Comparison of ENCODE assay signal across 8 cellular contexts in genomic region chr3:51942603-51943450, GRCh38. TPM values are rescaled to one million over a fixed set of nuclear protein-coding genes. Genes with fewer than 3 reads are reported as not detected.
DNase-seq lines count a peak whose midpoint lies in the region; ATAC-seq and TF ChIP-seq lines count a peak whose summit lies in the region.

No MANE protein-coding gene starts in this region.

- H3K4me3 ChIP-seq in esophagus squamous epithelium (peak overlapping the region; percentile 53 to 95 (median 84)), transverse colon (peak overlapping the region; percentile 27 to 46 (median 40))

- in situ Hi-C loops in transverse colon (cut with MboI; ENCODE audit: low pct_ligation_motif_present in 1 of 4, low pct_unique_long_range_greater_than_20kb in 1 of 4, low sequenced_read_pairs in 3 of 4), result no loop called here

- 0 to 52% methylated on average over 1 to 6 of the region's 17 CpGs for WGBS in esophagus squamous epithelium, 2 donors
- 32% methylated on average over 14 of the region's 17 CpGs; no CpG with 5 or more reads in 1 of the 2 donors for WGBS in transverse colon (ENCODE audit: low coverage in 1 of 2), 2 donors

- H3K36me3 ChIP-seq in esophagus squamous epithelium (peaks cover 4 to 34% (median 5%) of the 10 kb centered on the region in 3 donors), transverse colon (peaks cover 0 to 3% (median under 1%) of the 10 kb centered on the region in 4 donors)

- CTCF ChIA-PET in activated CD8-positive, alpha-beta memory T cell treated with anti-CD3 and anti-CD28 coated beads, Interleukin-2, amount 10 ng/mL, durations not matched to agents 7 days and 5 days (lab: Charles Lee), result interaction anchor here (0.6 to 4.9 kb wide), 19 partner anchors 10 to 443 kb away, joined by 3 to 65 read pairs (median 4); partner anchors contain the start of genes ABHD14A, ABHD14B, ACY1 and DUSP7

- H3K27me3 Mint-ChIP-seq in activated CD8-positive, alpha-beta memory T cell treated with anti-CD3 and anti-CD28 coated beads, Interleukin-2, amount 10 ng/mL, durations not matched to agents 7 days and 5 days, result no peaks in the 10 kb centered on the region
- no peaks in the 10 kb centered on the region for H3K27me3 Mint-ChIP-seq in nephron (ENCODE audit: low read depth)

- TF ChIP-seq CTCF in esophagus squamous epithelium (IDR thresholded peaks at IDR 0.05), result no peak
- no peak for TF ChIP-seq CTCF in nephron (IDR thresholded peaks at IDR 0.05; ENCODE audit: unreplicated experiment in 3 of 3)
- no peak for TF ChIP-seq CTCF in transverse colon (IDR thresholded peaks at IDR 0.05)

- H3K27ac ChIP-seq in esophagus squamous epithelium (peak overlapping the region; percentile 91 to 97 (median 96)), transverse colon (peak overlapping the region; percentile 89 to 97 (median 93))

- H3K9me3 ChIP-seq in esophagus squamous epithelium (no peaks in the 10 kb centered on the region), transverse colon (no peaks in the 10 kb centered on the region)

- H3K27me3 ChIP-seq in esophagus squamous epithelium, result no peaks in the 10 kb centered on the region
- no peaks in the 10 kb centered on the region for H3K27me3 ChIP-seq in transverse colon

- H3K4me1 Mint-ChIP-seq in activated CD8-positive, alpha-beta memory T cell treated with anti-CD3 and anti-CD28 coated beads, Interleukin-2, amount 10 ng/mL, durations not matched to agents 7 days and 5 days, result peaks cover 40% of the 10 kb centered on the region
- peaks cover 25% of the 10 kb centered on the region for H3K4me1 Mint-ChIP-seq in nephron

- TF ChIP-seq EP300 in transverse colon (IDR thresholded peaks at IDR 0.05; ENCODE audit: low read depth), result no peak

- peak; percentile 13 for ATAC-seq in activated CD8-positive, alpha-beta memory T cell treated with anti-CD3 and anti-CD28 coated beads, Interleukin-2, amount 10 ng/mL, durations not matched to agents 7 days and 5 days

- peak overlapping the region; percentile 88 for H3K27ac Mint-ChIP-seq in activated CD8-positive, alpha-beta memory T cell treated with anti-CD3 and anti-CD28 coated beads, Interleukin-2, amount 10 ng/mL, durations not matched to agents 7 days and 5 days
- peak overlapping the region; percentile 71 to 90 (median 86) for H3K27ac Mint-ChIP-seq in nephron

- no peaks in the 10 kb centered on the region for H3K9me3 Mint-ChIP-seq in activated CD8-positive, alpha-beta memory T cell treated with anti-CD3 and anti-CD28 coated beads, Interleukin-2, amount 10 ng/mL, durations not matched to agents 7 days and 5 days (ENCODE audit: low read depth)
- H3K9me3 Mint-ChIP-seq in nephron, result no peaks in the 10 kb centered on the region

- DNase-seq in activated gamma-delta T cell treated with Interleukin-2 at 50 U/mL for 16 hours, result peak; percentile 36
- DNase-seq in activated gamma-delta T cell (lab: John Stamatoyannopoulos, UW), result no peak
- DNase-seq in LHCN-M2 (ENCODE audit: low read depth), result peak; percentile 65
- DNase-seq in activated CD8-positive, alpha-beta memory T cell treated with anti-CD3 and anti-CD28 coated beads, Interleukin-2, amount 10 ng/mL, durations not matched to agents 7 days and 5 days, result peak; percentile 82
- DNase-seq in esophagus squamous epithelium (lab: John Stamatoyannopoulos, UW), result no peak
- peak; percentile 73 for DNase-seq in transverse colon
- no peak for DNase-seq in SKM-1 (lab: John Stamatoyannopoulos, UW; ENCODE audit: unreplicated experiment)

- H3K36me3 Mint-ChIP-seq in activated CD8-positive, alpha-beta memory T cell treated with anti-CD3 and anti-CD28 coated beads, Interleukin-2, amount 10 ng/mL, durations not matched to agents 7 days and 5 days, result peaks cover 5% of the 10 kb centered on the region
- peaks cover 4% of the 10 kb centered on the region for H3K36me3 Mint-ChIP-seq in nephron (ENCODE audit: low read depth)

- H3K4me1 ChIP-seq in esophagus squamous epithelium, result peaks cover 16 to 44% (median 26%) of the 10 kb centered on the region in 3 donors
- H3K4me1 ChIP-seq in transverse colon, result peaks cover 18 to 30% (median 27%) of the 10 kb centered on the region in 4 donors

- TF ChIP-seq POLR2A in esophagus squamous epithelium (IDR thresholded peaks at IDR 0.05), result no peak
- peak; percentile 60 for TF ChIP-seq POLR2A in transverse colon (IDR thresholded peaks at IDR 0.05)

- intact Hi-C loops in esophagus squamous epithelium (cut with DNase I) (no loop called here), transverse colon (cut with DNase I; ENCODE audit: low total_unique reads) (no loop called here)

- peak overlapping the region; percentile 80 for H3K4me3 Mint-ChIP-seq in activated CD8-positive, alpha-beta memory T cell treated with anti-CD3 and anti-CD28 coated beads, Interleukin-2, amount 10 ng/mL, durations not matched to agents 7 days and 5 days
- H3K4me3 Mint-ChIP-seq in nephron, result peak overlapping the region; percentile 87 to 94 (median 93)

RNA-seq across cellular contexts. Expression of gene PARP3, which starts 0.7 kb away (rescaled TPM):
- total RNA-seq in LHCN-M2 (2014; rRNA removed) (34.2 and 44.0 TPM in 2 replicates), esophagus squamous epithelium (10 to 100 TPM in 2 of 4 donors, 1 to 10 TPM in 2; 7.3 to 33.0 (median 14.2) TPM), transverse colon (10 to 100 TPM; 18.3 to 64.7 (median 42.1) TPM)
- 35.3 TPM for polyA plus RNA-seq in LHCN-M2 (2012)
- 10 to 100 TPM; 15.8 to 19.0 TPM for total RNA-seq in activated CD8-positive, alpha-beta memory T cell treated with anti-CD3 and anti-CD28 coated beads, Interleukin-2, amount 10 ng/mL, durations not matched to agents 7 days and 5 days

RNA-seq across cellular contexts. Expression of gene RRP9, which starts 1.1 kb away (rescaled TPM):
- total RNA-seq in LHCN-M2 (2014; rRNA removed) (43.2 and 50.7 TPM in 2 replicates), esophagus squamous epithelium (10 to 100 TPM; 11.1 to 30.3 (median 21.3) TPM), transverse colon (10 to 100 TPM in 3 of 4 donors, 1 to 10 TPM in 1; 7.1 to 29.5 (median 11.1) TPM)
- polyA plus RNA-seq in LHCN-M2 (2012), result 29.9 TPM
- 10 to 100 TPM; 25.4 to 38.0 TPM for total RNA-seq in activated CD8-positive, alpha-beta memory T cell treated with anti-CD3 and anti-CD28 coated beads, Interleukin-2, amount 10 ng/mL, durations not matched to agents 7 days and 5 days

RNA-seq across cellular contexts. Expression of gene GPR62, which starts 12.4 kb away (rescaled TPM):
- total RNA-seq in LHCN-M2 (2014; rRNA removed) (not detected in 2 replicates), esophagus squamous epithelium (under 1 TPM in 2 of 4 donors, not detected in 2; 0.09 to 0.38 TPM), transverse colon (not detected)
- 0.15 TPM for polyA plus RNA-seq in LHCN-M2 (2012)
- total RNA-seq in activated CD8-positive, alpha-beta memory T cell treated with anti-CD3 and anti-CD28 coated beads, Interleukin-2, amount 10 ng/mL, durations not matched to agents 7 days and 5 days, result not detected

RNA-seq across cellular contexts. Expression of gene PCBP4, which starts 24.4 kb away (rescaled TPM):
- 189 and 276 TPM in 2 replicates for total RNA-seq in LHCN-M2 (2014; rRNA removed)
- polyA plus RNA-seq in LHCN-M2 (2012), result 124 TPM
- total RNA-seq in activated CD8-positive, alpha-beta memory T cell treated with anti-CD3 and anti-CD28 coated beads, Interleukin-2, amount 10 ng/mL, durations not matched to agents 7 days and 5 days, result 10 to 100 TPM; 11.4 to 21.1 TPM
- total RNA-seq in esophagus squamous epithelium, result 10 to 100 TPM; 13.0 to 47.3 (median 19.5) TPM
- total RNA-seq in transverse colon, result 100 to 1,000 TPM in 1 of 4 donors, 10 to 100 TPM in 3; 22.4 to 382 (median 63.6) TPM

RNA-seq across cellular contexts. Expression of gene ABHD14B, which starts 31.0 kb away (rescaled TPM):
- total RNA-seq in LHCN-M2 (2014; rRNA removed), result 54.6 and 59.9 TPM in 2 replicates
- 68.1 TPM for polyA plus RNA-seq in LHCN-M2 (2012)
- 10 to 100 TPM; 36.2 to 36.7 TPM for total RNA-seq in activated CD8-positive, alpha-beta memory T cell treated with anti-CD3 and anti-CD28 coated beads, Interleukin-2, amount 10 ng/mL, durations not matched to agents 7 days and 5 days
- 10 to 100 TPM; 29.6 to 54.4 (median 33.4) TPM for total RNA-seq in esophagus squamous epithelium
- total RNA-seq in transverse colon, result 100 to 1,000 TPM in 2 of 4 donors, 10 to 100 TPM in 2; 34.4 to 119 (median 99.7) TPM

Comparison
In these comparisons a context has a peak if more than half of its experiments do, and no peak if none do; other contexts are left out.
1. DNase-seq: peak in activated gamma-delta T cell treated with Interleukin-2 at 50 U/mL for 16 hours (single experiment), LHCN-M2 (single experiment), activated CD8-positive, alpha-beta memory T cell treated with anti-CD3 and anti-CD28 coated beads, Interleukin-2, amount 10 ng/mL, durations not matched to agents 7 days and 5 days (single experiment) and transverse colon (single experiment); none in activated gamma-delta T cell (single experiment), esophagus squamous epithelium (single experiment) and SKM-1 (single experiment).